In genomic region chr1:160209041-160209655, GRCh38 we compare ENCODE assay signal across 1 cellular context.
TF ChIP-seq lines count a peak whose summit lies in the region.

No MANE protein-coding gene starts in this region.

TF ChIP-seq in endothelial cell of umbilical vein, 7 proteins besides CTCF, POLR2A, EP300 and RAD21:
- no peak for TF ChIP-seq JUN (IDR thresholded peaks at IDR 0.05; ENCODE audit: borderline replicate concordance, insufficient read depth, insufficient read length, low read depth)
- no peak for TF ChIP-seq FOS (IDR thresholded peaks at IDR 0.05; ENCODE audit: borderline replicate concordance, insufficient read depth, low read length)
- TF ChIP-seq MYC (IDR thresholded peaks at IDR 0.05; ENCODE audit: low read depth, low read length) = no peak
- TF ChIP-seq EZH2 (IDR thresholded peaks at IDR 0.05; ENCODE audit: borderline replicate concordance, low read depth, low read length, severe bottlenecking) = no peak
- no peak for TF ChIP-seq MAX (IDR thresholded peaks at IDR 0.05; ENCODE audit: insufficient read depth, insufficient read length)
- TF ChIP-seq GATA2 (IDR thresholded peaks at IDR 0.05; ENCODE audit: insufficient read depth, insufficient read length, low read depth, low read length) = no peak
- TF ChIP-seq POLR2AphosphoS5 (IDR thresholded peaks at IDR 0.05; ENCODE audit: insufficient read depth, low read depth, low read length) = no peak
